In the genomic region with DNA sequence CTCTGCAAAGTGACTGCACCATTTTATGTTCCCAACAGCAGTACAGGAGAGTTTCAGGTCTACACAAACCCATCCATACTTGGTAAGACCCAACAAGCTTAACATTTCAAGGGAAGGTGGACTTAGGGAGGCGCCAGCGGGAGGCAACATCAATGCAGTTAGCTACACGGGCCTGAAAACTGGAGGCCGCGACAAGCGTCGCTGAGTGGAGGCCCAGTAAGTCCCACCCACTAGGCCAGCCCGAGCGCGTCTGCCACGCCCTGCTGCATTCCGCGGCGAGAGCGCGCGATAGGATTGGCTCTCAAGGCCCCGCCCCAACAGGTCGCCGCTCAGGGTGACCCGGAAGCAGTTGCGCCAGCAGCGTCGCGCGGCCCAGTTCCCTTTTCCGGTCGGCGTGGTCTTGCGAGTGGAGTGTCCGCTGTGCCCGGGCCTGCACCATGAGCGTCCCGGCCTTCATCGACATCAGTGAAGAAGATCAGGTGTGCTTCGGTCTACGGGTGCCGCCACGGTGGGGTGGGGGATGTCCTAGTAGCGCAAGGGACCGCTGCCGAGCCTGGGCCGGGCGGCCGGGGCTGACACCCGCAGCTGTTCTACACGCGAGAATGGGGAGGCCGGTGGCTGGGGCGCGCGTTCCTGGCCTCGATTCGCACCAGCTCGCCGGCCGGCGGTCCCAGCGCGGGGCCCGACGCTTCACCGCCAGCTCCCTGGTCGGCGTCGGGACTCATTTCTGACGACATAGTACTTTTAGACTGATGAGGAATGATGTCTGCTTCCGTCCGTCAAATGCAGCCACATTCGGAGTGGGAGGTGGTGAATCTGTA, we compare ENCODE assay signal across 1 cellular context.
TF ChIP-seq lines count a peak whose summit lies in the region.

Gene EIF3M (plus strand): TSS at position 381 of the 821 bp plus-strand sequence. CDS start 57 bp downstream, at position 438.

TF ChIP-seq in H1, 55 proteins besides CTCF, POLR2A, EP300 and RAD21:
- TF ChIP-seq, protein P1, sequence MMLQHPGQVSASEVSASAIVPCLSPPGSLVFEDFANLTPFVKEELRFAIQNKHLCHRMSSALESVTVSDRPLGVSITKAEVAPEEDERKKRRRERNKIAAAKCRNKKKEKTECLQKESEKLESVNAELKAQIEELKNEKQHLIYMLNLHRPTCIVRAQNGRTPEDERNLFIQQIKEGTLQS (IDR thresholded peaks at IDR 0.05; ENCODE audit: insufficient read depth, low read depth, low read length): no peak
- TF ChIP-seq KDM5A (IDR thresholded peaks at IDR 0.05; ENCODE audit: low read length): peak; percentile 55; the same call in 1 of the 2 replicates
- no peak for TF ChIP-seq SIRT6 (IDR thresholded peaks at IDR 0.05; ENCODE audit: low read length)
- TF ChIP-seq CREB1 (IDR thresholded peaks at IDR 0.05): peak; percentile 70
- TF ChIP-seq, protein P2, sequence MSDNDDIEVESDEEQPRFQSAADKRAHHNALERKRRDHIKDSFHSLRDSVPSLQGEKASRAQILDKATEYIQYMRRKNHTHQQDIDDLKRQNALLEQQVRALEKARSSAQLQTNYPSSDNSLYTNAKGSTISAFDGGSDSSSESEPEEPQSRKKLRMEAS (IDR thresholded peaks at IDR 0.05): peak; percentile 85
- TF ChIP-seq CBX8 (IDR thresholded peaks at IDR 0.05; ENCODE audit: borderline replicate concordance, low read depth, low read length): no peak
- TF ChIP-seq TEAD4 (IDR thresholded peaks at IDR 0.05; ENCODE audit: low read depth, low read length): peak; percentile 95
- TF ChIP-seq CEBPB (IDR thresholded peaks at IDR 0.05; ENCODE audit: low read depth, low read length): no peak
- TF ChIP-seq TAF7 (optimal IDR thresholded peaks at IDR 0.05; ENCODE audit: borderline replicate concordance, low read depth, low read length): peak; percentile 72
- no peak for TF ChIP-seq RNF2 (IDR thresholded peaks at IDR 0.05; ENCODE audit: borderline replicate concordance, low read depth, low read length, missing control alignments, poor library complexity, severe bottlenecking)
- no peak for TF ChIP-seq SP4 (IDR thresholded peaks at IDR 0.05; ENCODE audit: low read length)
- no peak for TF ChIP-seq SAP30 (IDR thresholded peaks at IDR 0.05; ENCODE audit: insufficient read depth, insufficient replicate concordance, low read length)
- no peak for TF ChIP-seq SIX5 (IDR thresholded peaks at IDR 0.05; ENCODE audit: low read depth, low read length)
- TF ChIP-seq SP1 (IDR thresholded peaks at IDR 0.05; ENCODE audit: low read depth, low read length): peak; percentile 67; the same call in 1 of the 2 replicates
- TF ChIP-seq NRF1 (IDR thresholded peaks at IDR 0.05; ENCODE audit: low read depth, low read length): no peak
- TF ChIP-seq TAF1 (IDR thresholded peaks at IDR 0.05; ENCODE audit: low read depth, low read length): peak; percentile 92
- TF ChIP-seq SIN3A (conservative IDR thresholded peaks at IDR 0.05 in 1 of 2, IDR thresholded peaks at IDR 0.05 in 1 of 2; ENCODE audit: low read depth in 1 of 2, low read length in 2 of 2): peak; percentile 50 to 89; a peak in 2 of 4 replicates
- TF ChIP-seq KDM4A (IDR thresholded peaks at IDR 0.05; ENCODE audit: low read depth, low read length, severe bottlenecking): peak; percentile 53
- peak; percentile 43 for TF ChIP-seq NANOG (IDR thresholded peaks at IDR 0.05; ENCODE audit: insufficient read depth, low read depth, low read length, poor library complexity, severe bottlenecking)
- no peak for TF ChIP-seq JUND (IDR thresholded peaks at IDR 0.05; ENCODE audit: low read length)
- TF ChIP-seq CHD2 (IDR thresholded peaks at IDR 0.05; ENCODE audit: low read length): peak; percentile 81
- peak; percentile 96 for TF ChIP-seq GABPA (IDR thresholded peaks at IDR 0.05; ENCODE audit: borderline replicate concordance, insufficient read depth, low read length)
- TF ChIP-seq TBP (IDR thresholded peaks at IDR 0.05; ENCODE audit: low read depth, low read length): peak; percentile 76; the same call in 1 of the 2 replicates
- TF ChIP-seq ZNF274 (IDR thresholded peaks at IDR 0.05; ENCODE audit: borderline replicate concordance, extremely low read depth, low read length): no peak
- no peak for TF ChIP-seq TCF12 (IDR thresholded peaks at IDR 0.05; ENCODE audit: low read depth, low read length)
- TF ChIP-seq GTF2F1 (IDR thresholded peaks at IDR 0.05; ENCODE audit: borderline replicate concordance, low read depth, low read length): peak; percentile 39; the same call in 1 of the 2 replicates
- no peak for TF ChIP-seq RFX5 (IDR thresholded peaks at IDR 0.05; ENCODE audit: borderline replicate concordance, low read depth, low read length)
- TF ChIP-seq ASH2L (IDR thresholded peaks at IDR 0.05; ENCODE audit: low read length): peak; percentile 93
- TF ChIP-seq, protein P3, sequence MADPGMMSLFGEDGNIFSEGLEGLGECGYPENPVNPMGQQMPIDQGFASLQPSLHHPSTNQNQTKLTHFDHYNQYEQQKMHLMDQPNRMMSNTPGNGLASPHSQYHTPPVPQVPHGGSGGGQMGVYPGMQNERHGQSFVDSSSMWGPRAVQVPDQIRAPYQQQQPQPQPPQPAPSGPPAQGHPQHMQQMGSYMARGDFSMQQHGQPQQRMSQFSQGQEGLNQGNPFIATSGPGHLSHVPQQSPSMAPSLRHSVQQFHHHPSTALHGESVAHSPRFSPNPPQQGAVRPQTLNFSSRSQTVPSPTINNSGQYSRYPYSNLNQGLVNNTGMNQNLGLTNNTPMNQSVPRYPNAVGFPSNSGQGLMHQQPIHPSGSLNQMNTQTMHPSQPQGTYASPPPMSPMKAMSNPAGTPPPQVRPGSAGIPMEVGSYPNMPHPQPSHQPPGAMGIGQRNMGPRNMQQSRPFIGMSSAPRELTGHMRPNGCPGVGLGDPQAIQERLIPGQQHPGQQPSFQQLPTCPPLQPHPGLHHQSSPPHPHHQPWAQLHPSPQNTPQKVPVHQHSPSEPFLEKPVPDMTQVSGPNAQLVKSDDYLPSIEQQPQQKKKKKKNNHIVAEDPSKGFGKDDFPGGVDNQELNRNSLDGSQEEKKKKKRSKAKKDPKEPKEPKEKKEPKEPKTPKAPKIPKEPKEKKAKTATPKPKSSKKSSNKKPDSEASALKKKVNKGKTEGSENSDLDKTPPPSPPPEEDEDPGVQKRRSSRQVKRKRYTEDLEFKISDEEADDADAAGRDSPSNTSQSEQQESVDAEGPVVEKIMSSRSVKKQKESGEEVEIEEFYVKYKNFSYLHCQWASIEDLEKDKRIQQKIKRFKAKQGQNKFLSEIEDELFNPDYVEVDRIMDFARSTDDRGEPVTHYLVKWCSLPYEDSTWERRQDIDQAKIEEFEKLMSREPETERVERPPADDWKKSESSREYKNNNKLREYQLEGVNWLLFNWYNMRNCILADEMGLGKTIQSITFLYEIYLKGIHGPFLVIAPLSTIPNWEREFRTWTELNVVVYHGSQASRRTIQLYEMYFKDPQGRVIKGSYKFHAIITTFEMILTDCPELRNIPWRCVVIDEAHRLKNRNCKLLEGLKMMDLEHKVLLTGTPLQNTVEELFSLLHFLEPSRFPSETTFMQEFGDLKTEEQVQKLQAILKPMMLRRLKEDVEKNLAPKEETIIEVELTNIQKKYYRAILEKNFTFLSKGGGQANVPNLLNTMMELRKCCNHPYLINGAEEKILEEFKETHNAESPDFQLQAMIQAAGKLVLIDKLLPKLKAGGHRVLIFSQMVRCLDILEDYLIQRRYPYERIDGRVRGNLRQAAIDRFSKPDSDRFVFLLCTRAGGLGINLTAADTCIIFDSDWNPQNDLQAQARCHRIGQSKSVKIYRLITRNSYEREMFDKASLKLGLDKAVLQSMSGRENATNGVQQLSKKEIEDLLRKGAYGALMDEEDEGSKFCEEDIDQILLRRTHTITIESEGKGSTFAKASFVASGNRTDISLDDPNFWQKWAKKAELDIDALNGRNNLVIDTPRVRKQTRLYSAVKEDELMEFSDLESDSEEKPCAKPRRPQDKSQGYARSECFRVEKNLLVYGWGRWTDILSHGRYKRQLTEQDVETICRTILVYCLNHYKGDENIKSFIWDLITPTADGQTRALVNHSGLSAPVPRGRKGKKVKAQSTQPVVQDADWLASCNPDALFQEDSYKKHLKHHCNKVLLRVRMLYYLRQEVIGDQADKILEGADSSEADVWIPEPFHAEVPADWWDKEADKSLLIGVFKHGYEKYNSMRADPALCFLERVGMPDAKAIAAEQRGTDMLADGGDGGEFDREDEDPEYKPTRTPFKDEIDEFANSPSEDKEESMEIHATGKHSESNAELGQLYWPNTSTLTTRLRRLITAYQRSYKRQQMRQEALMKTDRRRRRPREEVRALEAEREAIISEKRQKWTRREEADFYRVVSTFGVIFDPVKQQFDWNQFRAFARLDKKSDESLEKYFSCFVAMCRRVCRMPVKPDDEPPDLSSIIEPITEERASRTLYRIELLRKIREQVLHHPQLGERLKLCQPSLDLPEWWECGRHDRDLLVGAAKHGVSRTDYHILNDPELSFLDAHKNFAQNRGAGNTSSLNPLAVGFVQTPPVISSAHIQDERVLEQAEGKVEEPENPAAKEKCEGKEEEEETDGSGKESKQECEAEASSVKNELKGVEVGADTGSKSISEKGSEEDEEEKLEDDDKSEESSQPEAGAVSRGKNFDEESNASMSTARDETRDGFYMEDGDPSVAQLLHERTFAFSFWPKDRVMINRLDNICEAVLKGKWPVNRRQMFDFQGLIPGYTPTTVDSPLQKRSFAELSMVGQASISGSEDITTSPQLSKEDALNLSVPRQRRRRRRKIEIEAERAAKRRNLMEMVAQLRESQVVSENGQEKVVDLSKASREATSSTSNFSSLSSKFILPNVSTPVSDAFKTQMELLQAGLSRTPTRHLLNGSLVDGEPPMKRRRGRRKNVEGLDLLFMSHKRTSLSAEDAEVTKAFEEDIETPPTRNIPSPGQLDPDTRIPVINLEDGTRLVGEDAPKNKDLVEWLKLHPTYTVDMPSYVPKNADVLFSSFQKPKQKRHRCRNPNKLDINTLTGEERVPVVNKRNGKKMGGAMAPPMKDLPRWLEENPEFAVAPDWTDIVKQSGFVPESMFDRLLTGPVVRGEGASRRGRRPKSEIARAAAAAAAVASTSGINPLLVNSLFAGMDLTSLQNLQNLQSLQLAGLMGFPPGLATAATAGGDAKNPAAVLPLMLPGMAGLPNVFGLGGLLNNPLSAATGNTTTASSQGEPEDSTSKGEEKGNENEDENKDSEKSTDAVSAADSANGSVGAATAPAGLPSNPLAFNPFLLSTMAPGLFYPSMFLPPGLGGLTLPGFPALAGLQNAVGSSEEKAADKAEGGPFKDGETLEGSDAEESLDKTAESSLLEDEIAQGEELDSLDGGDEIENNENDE (IDR thresholded peaks at IDR 0.05; ENCODE audit: insufficient replicate concordance, low read length): no peak
- no peak for TF ChIP-seq CTBP2 (IDR thresholded peaks at IDR 0.05; ENCODE audit: borderline replicate concordance, insufficient read depth, insufficient read length, low read length)
- peak; percentile 42 for TF ChIP-seq E2F6 (IDR thresholded peaks at IDR 0.05)
- peak; percentile 95 for TF ChIP-seq POLR2AphosphoS5 (IDR thresholded peaks at IDR 0.05; ENCODE audit: low read depth, low read length)
- TF ChIP-seq HDAC2 (IDR thresholded peaks at IDR 0.05; ENCODE audit: borderline replicate concordance in 1 of 2, low read depth in 2 of 2, low read length in 2 of 2): peak in 1 of 2 experiments; percentile 81; a peak in 1 of 4 replicates
- TF ChIP-seq POU5F1 (IDR thresholded peaks at IDR 0.05; ENCODE audit: low read depth, low read length): no peak
- TF ChIP-seq CHD1 (IDR thresholded peaks at IDR 0.05; ENCODE audit: low read depth, low read length): no peak
- peak; percentile 93 for TF ChIP-seq PHF8 (conservative IDR thresholded peaks at IDR 0.05; ENCODE audit: low read depth, low read length)
- no peak for TF ChIP-seq BACH1 (IDR thresholded peaks at IDR 0.05; ENCODE audit: low read length)
- TF ChIP-seq RBBP5 (IDR thresholded peaks at IDR 0.05; ENCODE audit: borderline replicate concordance, low read depth, low read length): peak; percentile 92
- TF ChIP-seq BCL11A (IDR thresholded peaks at IDR 0.05; ENCODE audit: low read depth in 2 of 2, low read length in 2 of 2): no peak
